Comparison of ENCODE assay signal across 17 cellular contexts in genomic region chr18:49096021-49096420, GRCh38.
DNase-seq lines count a peak whose midpoint lies in the region; ATAC-seq, FAIRE-seq and TF ChIP-seq lines count a peak whose summit lies in the region.
"Had no signal": no experiment of that assay in that cellular context is flagged by ENCODE, and none has a peak within 500 bp of the region (broad histone marks: within the 10 kb centered on the region; RNA-seq: fewer than 3 reads in every experiment).

No MANE protein-coding gene starts in this region.

- FAIRE-seq in kidney (lab: Jason Lieb, UNC): no peak
- FAIRE-seq: keratinocyte, pancreas had no signal

- peaks cover 41% of the 10 kb centered on the region for H3K4me1 Mint-ChIP-seq in HFFc6 (ENCODE audit: low read depth)
- H3K4me1 Mint-ChIP-seq: B cell had no signal

- H3K27ac ChIP-seq in RWPE2 (ENCODE audit: poor library complexity, severe bottlenecking): no peak overlapping the region
- no peak overlapping the region for H3K27ac ChIP-seq in kidney (ENCODE audit: low read depth in 2 of 2, low read length in 2 of 2)
- H3K27ac ChIP-seq: pancreas, stomach had no signal

- in situ Hi-C loops in KBM-7 (cut with MboI; ENCODE audit: low pct_unique_long_range_greater_than_20kb, low sequenced_read_pairs): no loop called here

- no peak overlapping the region for H3K9ac ChIP-seq in kidney (ENCODE audit: low read length in 2 of 2)

- peaks cover 18% of the 10 kb centered on the region for H3K36me3 Mint-ChIP-seq in HFFc6 (ENCODE audit: low read depth)

- no peaks in the 10 kb centered on the region for H3K27me3 ChIP-seq in RWPE2 (ENCODE audit: insufficient read depth, poor library complexity, severe bottlenecking)
- H3K27me3 ChIP-seq: hepatocyte, pancreas, stomach had no signal

- intact Hi-C loops in kidney (cut with DNase I): no loop called here

- H3K4me3 ChIP-seq in RWPE2 (ENCODE audit: severe bottlenecking) (no peak overlapping the region), kidney (ENCODE audit: low read length in 2 of 2) (no peak overlapping the region)
- H3K4me3 ChIP-seq: hepatocyte, pancreas, stomach had no signal

- H3K36me3 ChIP-seq in RWPE2 (ENCODE audit: low read depth): no peaks in the 10 kb centered on the region
- peaks cover 6 to 9% of the 10 kb centered on the region in 2 donors for H3K36me3 ChIP-seq in kidney (ENCODE audit: control insufficient read depth in 1 of 2, insufficient read depth in 2 of 2, low read length in 2 of 2)
- H3K36me3 ChIP-seq: pancreas had no signal

- peak overlapping the region; percentile 31 for H3K27ac Mint-ChIP-seq in HFFc6
- H3K27ac Mint-ChIP-seq: B cell had no signal

- TF ChIP-seq CTCF in HFFc6 (IDR thresholded peaks at IDR 0.05) (0 out of 2 replicates have a peak, but pooled peaks have one; percentile 15), RWPE2 (IDR thresholded peaks at IDR 0.05; ENCODE audit: poor library complexity, severe bottlenecking) (peak; percentile 13), kidney (IDR thresholded peaks at IDR 0.05; ENCODE audit: borderline replicate concordance, extremely low read depth, insufficient read depth) (no peak)

- no peaks in the 10 kb centered on the region for H3K9me3 Mint-ChIP-seq in HFFc6

- H3K27me3 Mint-ChIP-seq in HFFc6 (ENCODE audit: insufficient read depth): no peaks in the 10 kb centered on the region; the same call in none of the 2 replicates
- H3K27me3 Mint-ChIP-seq: B cell had no signal

- H3K4me1 ChIP-seq in RWPE2 (ENCODE audit: insufficient read depth, poor library complexity, severe bottlenecking) (peaks cover 5% of the 10 kb centered on the region), kidney (ENCODE audit: control insufficient read depth in 1 of 2, insufficient read depth in 1 of 2, low read depth in 1 of 2, low read length in 2 of 2) (no peaks in the 10 kb centered on the region)

- DNase-seq in COR-L47 (lab: John Stamatoyannopoulos, UW) (peak; percentile 22), HFFc6 (no peak), RWPE2 (ENCODE audit: low spot score) (no peak), left lobe of liver (ENCODE audit: low spot score) (no peak), KBM-7 (no peak), kidney (no peak), NCI-H774 (lab: John Stamatoyannopoulos, UW) (no peak)
- DNase-seq: activated CD4-positive, CD25-positive, alpha-beta regulatory T cell treated with anti-CD3 and anti-CD28 coated beads, Interleukin-2, amount 50 U/mL, for 72 hours; activated effector memory CD4-positive, alpha-beta T cell treated with Interleukin-2 at 50 U/mL for 16 hours; amygdala; Caco-2; NCI-H1694; pancreas; stomach had no signal

- ATAC-seq in RWPE2 (ENCODE audit: low read depth) (no peak), left lobe of liver (peak; percentile 69)

- H3K4me3 Mint-ChIP-seq in HFFc6: no peak overlapping the region
- H3K4me3 Mint-ChIP-seq: B cell had no signal

- no peaks in the 10 kb centered on the region for H3K9me3 ChIP-seq in RWPE2 (ENCODE audit: severe bottlenecking)
- H3K9me3 ChIP-seq in kidney (ENCODE audit: control insufficient read depth in 1 of 2, low read length in 2 of 2): no peaks in the 10 kb centered on the region
- H3K9me3 ChIP-seq: Caco-2, pancreas, stomach had no signal
